Comparison of ENCODE assay signal across 9 cellular contexts in the genomic region with DNA sequence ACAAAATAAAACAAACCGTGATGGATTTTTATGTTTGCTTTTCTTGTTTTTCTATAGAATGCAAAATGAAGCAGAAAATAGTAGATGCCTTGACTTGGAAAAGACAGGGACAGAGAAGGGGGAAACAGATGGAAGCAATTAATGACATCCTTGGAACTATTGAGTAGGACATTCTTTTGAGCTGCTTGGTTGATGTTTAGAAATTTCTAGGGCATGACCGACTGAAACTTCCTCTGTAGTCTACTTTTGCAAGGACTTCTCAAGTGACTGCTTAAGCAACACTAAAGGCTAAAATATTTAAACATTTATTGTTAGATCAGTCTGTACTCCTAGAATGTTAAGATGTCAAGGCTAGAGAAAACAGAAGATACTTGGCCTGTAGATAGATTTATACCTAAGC. TPM values are rescaled to one million over a fixed set of nuclear protein-coding genes. Genes with fewer than 3 reads are reported as not detected.
DNase-seq lines count a peak whose midpoint lies in the region; ATAC-seq and TF ChIP-seq lines count a peak whose summit lies in the region.
"Had no signal": no experiment of that assay in that cellular context is flagged by ENCODE, and none has a peak within 500 bp of the region (broad histone marks: within the 10 kb centered on the region; RNA-seq: fewer than 3 reads in every experiment).

No MANE protein-coding gene starts in this region.

- no peaks in the 10 kb centered on the region for H3K79me2 ChIP-seq in KMS-11 (ENCODE audit: insufficient read depth, low read depth)

- DNase-seq in BJ (ENCODE audit: low read depth): peak; percentile 87
- DNase-seq in dermis blood vessel endothelial cell: peak; percentile 33
- DNase-seq in psoas muscle: no peak
- DNase-seq in HuH-7 (ENCODE audit: low spot score): no peak
- no peak for DNase-seq in stimulated activated naive CD8-positive, alpha-beta T cell treated with anti-CD3 and anti-CD28 coated beads, Interleukin-15, Interleukin-2, amounts not matched to agents 100 U/mL and 50 U/mL, for 24 hours
- no peak for DNase-seq in COR-L47 (lab: John Stamatoyannopoulos, UW)
- DNase-seq in activated T-cell treated with anti-CD3 and anti-CD28 coated beads, Interleukin-2, amount 50 U/mL, for 1 hour: no peak
- DNase-seq: H7 had no signal

- no peaks in the 10 kb centered on the region for H4K20me1 ChIP-seq in KMS-11 (ENCODE audit: insufficient read depth)

- no peak overlapping the region for H2AFZ ChIP-seq in KMS-11 (ENCODE audit: low read depth)

- CTCF ChIA-PET in BJ (lab: Yijun Ruan, JAX): interaction anchor here (0.6 to 1.5 kb wide), 4 partner anchors 12 to 91 kb away, joined by 3 to 4 read pairs (median 3); no protein-coding TSS in a partner anchor

- H3K27me3 ChIP-seq in BJ (ENCODE audit: control insufficient read depth, insufficient read depth, low read length): no peaks in the 10 kb centered on the region
- no peaks in the 10 kb centered on the region for H3K27me3 ChIP-seq in KMS-11 (ENCODE audit: insufficient read depth, low read depth)
- no peaks in the 10 kb centered on the region for H3K27me3 ChIP-seq in psoas muscle (ENCODE audit: insufficient read depth in 3 of 3, low read length in 2 of 3)

- TF ChIP-seq CTCF in BJ (IDR thresholded peaks at IDR 0.05; ENCODE audit: insufficient read depth, low read depth, low read length): no peak
- no peak for TF ChIP-seq CTCF in KMS-11 (conservative IDR thresholded peaks at IDR 0.05; ENCODE audit: low read depth, low read length)
- no peak for TF ChIP-seq CTCF in psoas muscle (IDR thresholded peaks at IDR 0.05)

- 30 to 44% (median 38%) methylated on average over 2 of the region's 2 CpGs for WGBS in psoas muscle, 3 donors

- intact Hi-C loops in psoas muscle (cut with DNase I): no loop called here

- peak; percentile 48 to 58 (median 57) for ATAC-seq in psoas muscle
- no peak for ATAC-seq in stimulated activated naive CD8-positive, alpha-beta T cell treated with anti-CD3 and anti-CD28 coated beads, Interleukin-15, Interleukin-2, amounts not matched to agents 100 U/mL and 50 U/mL, for 24 hours

- peak overlapping the region; percentile 61 for H3K4me2 ChIP-seq in KMS-11

- H3K9ac ChIP-seq in KMS-11: no peak overlapping the region

- POLR2A ChIA-PET in BJ (lab: Charles Lee): interaction anchor here (0.6 to 0.7 kb wide), 3 partner anchors 9 to 1179 kb away, joined by 3 to 7 read pairs (median 3); no protein-coding TSS in a partner anchor

- H3K36me3 ChIP-seq in BJ (ENCODE audit: control insufficient read depth, insufficient read depth, low read length): peaks cover 5% of the 10 kb centered on the region; the same call in 1 of the 2 replicates
- H3K36me3 ChIP-seq in KMS-11 (ENCODE audit: insufficient read depth): no peaks in the 10 kb centered on the region
- peaks cover 0 to 22% of the 10 kb centered on the region in 2 donors for H3K36me3 ChIP-seq in psoas muscle (ENCODE audit: insufficient read depth in 1 of 2, low read depth in 1 of 2)

- no peak overlapping the region for H3K4me3 ChIP-seq in BJ (ENCODE audit: low read depth, low read length)
- H3K4me3 ChIP-seq in KMS-11 (IDR thresholded peaks at IDR 0.05; ENCODE audit: insufficient read depth, low read depth, low read length): no peak overlapping the region
- H3K4me3 ChIP-seq in psoas muscle: peak overlapping the region; percentile 35

- H3K9me3 ChIP-seq in psoas muscle: no peaks in the 10 kb centered on the region

- peaks cover 39% of the 10 kb centered on the region for H3K4me1 ChIP-seq in KMS-11 (ENCODE audit: low read depth, poor library complexity, severe bottlenecking)
- H3K4me1 ChIP-seq in psoas muscle: peaks cover 71% of the 10 kb centered on the region

- H3K27ac ChIP-seq in KMS-11 (no peak overlapping the region), psoas muscle (peak overlapping the region; percentile 88)

RNA-seq across cellular contexts. Expression of a gene that starts 49.4 kb away (rescaled TPM):
- polyA plus RNA-seq in BJ (2011; rRNA removed) (235 and 255 TPM in 2 replicates), psoas muscle (10 to 100 TPM; 54.5 to 93.2 (median 91.4) TPM)
- 183 and 193 TPM in 2 replicates for polyA minus RNA-seq in BJ (2011; rRNA and poly(A)+ RNA removed)
- total RNA-seq in dermis blood vessel endothelial cell (107 and 163 TPM in 2 replicates), psoas muscle (100 to 1,000 TPM in 3 of 4 donors, 10 to 100 TPM in 1; 89.1 to 426 (median 179) TPM)

Comparison
In these comparisons a context has a peak if more than half of its experiments do, and no peak if none do; other contexts are left out.
1. DNase-seq: peak in BJ (single experiment) and dermis blood vessel endothelial cell (single experiment); none in psoas muscle (0 of 2), HuH-7 (single experiment), stimulated activated naive CD8-positive, alpha-beta T cell treated with anti-CD3 and anti-CD28 coated beads, Interleukin-15, Interleukin-2, amounts not matched to agents 100 U/mL and 50 U/mL, for 24 hours (single experiment), COR-L47 (single experiment) and activated T-cell treated with anti-CD3 and anti-CD28 coated beads, Interleukin-2, amount 50 U/mL, for 1 hour (single experiment).